22 cellular contexts compared by ENCODE assay signal in the genomic region with DNA sequence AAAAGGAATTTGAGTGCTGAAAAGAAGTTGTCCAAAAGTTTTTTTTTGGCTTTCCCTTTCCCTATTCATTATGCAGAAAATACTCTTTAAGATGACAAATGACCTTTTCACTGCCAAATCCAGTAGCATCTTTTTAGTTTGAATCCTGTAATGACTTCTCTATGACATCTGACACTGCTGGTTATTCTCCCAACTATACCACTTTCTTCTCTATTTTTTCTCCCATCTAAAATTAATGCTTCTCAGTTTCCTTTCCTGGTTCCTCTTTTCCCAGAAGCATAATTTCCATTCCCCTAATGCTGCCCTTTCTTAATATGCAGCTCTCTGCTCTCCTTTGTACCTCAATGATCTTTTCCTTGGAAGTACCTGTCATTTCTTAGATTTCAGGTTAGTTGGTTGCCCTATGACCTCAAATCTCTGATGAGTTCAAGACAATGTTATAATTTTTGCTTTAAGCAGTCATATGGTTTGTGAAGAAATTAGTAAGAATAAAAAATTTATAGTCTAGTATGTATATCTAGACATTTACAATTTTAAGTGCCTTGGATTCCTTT.
"Had no signal": no experiment of that assay in that cellular context is flagged by ENCODE, and none has a peak within 500 bp of the region (broad histone marks: within the 10 kb centered on the region; RNA-seq: fewer than 3 reads in every experiment).

No MANE protein-coding gene starts in this region.

- H3K9me3 ChIP-seq: heart left ventricle, psoas muscle, right lobe of liver, testis, tibial nerve, upper lobe of right lung had no signal

- H3K4me1 Mint-ChIP-seq: stimulated activated effector memory CD8-positive, alpha-beta T cell treated with anti-CD3 and anti-CD28 coated beads, Interleukin-12 subunit alpha, Interleukin-12 subunit beta, amount 100 ng/mL, for 72 hours had no signal

- H3K36me3 Mint-ChIP-seq: naive B cell; stimulated activated effector memory CD8-positive, alpha-beta T cell treated with anti-CD3 and anti-CD28 coated beads, Interleukin-12 subunit alpha, Interleukin-12 subunit beta, amount 100 ng/mL, for 72 hours had no signal

- ATAC-seq: esophagus mucosa; heart left ventricle; left colon; left ventricle myocardium superior; psoas muscle; right lobe of liver; stimulated activated effector memory CD8-positive, alpha-beta T cell treated with anti-CD3 and anti-CD28 coated beads, Interleukin-12 subunit alpha, Interleukin-12 subunit beta, amount 100 ng/mL, for 72 hours; stimulated activated naive CD8-positive, alpha-beta T cell treated with anti-CD3 and anti-CD28 coated beads, Interleukin-15, amount 100 ng/mL, for 72 hours; upper lobe of right lung had no signal

- H3K27me3 Mint-ChIP-seq: stimulated activated naive CD8-positive, alpha-beta T cell treated with anti-CD3 and anti-CD28 coated beads, Interleukin-15, amount 100 ng/mL, for 72 hours had no signal

- H3K27ac ChIP-seq: dorsolateral prefrontal cortex, heart left ventricle, psoas muscle, right lobe of liver, testis, tibial nerve, upper lobe of right lung had no signal

- H3K4me3 Mint-ChIP-seq: naive B cell; nephron progenitor cell; stimulated activated effector memory CD8-positive, alpha-beta T cell treated with anti-CD3 and anti-CD28 coated beads, Interleukin-12 subunit alpha, Interleukin-12 subunit beta, amount 100 ng/mL, for 72 hours; stimulated activated naive CD8-positive, alpha-beta T cell treated with anti-CD3 and anti-CD28 coated beads, Interleukin-15, amount 100 ng/mL, for 72 hours had no signal

- H3K4me3 ChIP-seq: dorsolateral prefrontal cortex, heart left ventricle, lung, psoas muscle, right lobe of liver, testis, tibial nerve, upper lobe of right lung had no signal

- H3K27me3 ChIP-seq: dorsolateral prefrontal cortex, heart left ventricle, right lobe of liver, testis, tibial nerve, upper lobe of right lung had no signal

- H3K9me3 Mint-ChIP-seq: naive B cell; nephron progenitor cell; stimulated activated effector memory CD8-positive, alpha-beta T cell treated with anti-CD3 and anti-CD28 coated beads, Interleukin-12 subunit alpha, Interleukin-12 subunit beta, amount 100 ng/mL, for 72 hours; stimulated activated naive CD8-positive, alpha-beta T cell treated with anti-CD3 and anti-CD28 coated beads, Interleukin-15, amount 100 ng/mL, for 72 hours had no signal

- DNase-seq: cortex of kidney; dorsolateral prefrontal cortex; effector memory CD4-positive, alpha-beta T cell; heart left ventricle; hippocampal formation; left colon; left ventricle myocardium superior; mesenchymal stem cell; naive B cell; nephron progenitor cell; psoas muscle; retina; right lobe of liver; stimulated activated CD4-positive, alpha-beta T cell treated with anti-CD3 and anti-CD28 coated beads, Interleukin-4, amount 100 ng/mL, for 1 hour; stimulated activated CD8-positive, alpha-beta memory T cell treated with anti-CD3 and anti-CD28 coated beads, Interleukin-4, amount 100 ng/mL, for 48 hours; stimulated activated naive CD8-positive, alpha-beta T cell treated with anti-CD3 and anti-CD28 coated beads, Interleukin-15, amount 100 ng/mL, for 72 hours; testis; upper lobe of right lung had no signal

- H3K27ac Mint-ChIP-seq: nephron progenitor cell; stimulated activated effector memory CD8-positive, alpha-beta T cell treated with anti-CD3 and anti-CD28 coated beads, Interleukin-12 subunit alpha, Interleukin-12 subunit beta, amount 100 ng/mL, for 72 hours had no signal

- H3K36me3 ChIP-seq: heart left ventricle, right lobe of liver, tibial nerve, upper lobe of right lung had no signal

- H3K4me1 ChIP-seq: right lobe of liver, testis, upper lobe of right lung had no signal
